Comparison of ENCODE assay signal across 12 cellular contexts in genomic region chr5:167587768-167588167, GRCh38.
DNase-seq lines count a peak whose midpoint lies in the region; ATAC-seq, FAIRE-seq and TF ChIP-seq lines count a peak whose summit lies in the region.
"Had no signal": no experiment of that assay in that cellular context is flagged by ENCODE, and none has a peak within 500 bp of the region (broad histone marks: within the 10 kb centered on the region; RNA-seq: fewer than 3 reads in every experiment).

No MANE protein-coding gene starts in this region.

- peak; percentile 82 for TF ChIP-seq CTCF in epithelial cell of esophagus (IDR thresholded peaks at IDR 0.05; ENCODE audit: insufficient read depth, low read depth, low read length, missing control alignments)
- TF ChIP-seq CTCF in suprapubic skin (IDR thresholded peaks at IDR 0.05): peak in 1 of 2 donors; percentile 31

- ATAC-seq in HG03175 (IDR thresholded peaks at IDR 0.05; ENCODE audit: unreplicated experiment) (no peak), GM18498 (IDR thresholded peaks at IDR 0.05; ENCODE audit: unreplicated experiment) (no peak)

- no peak overlapping the region for H3K4me3 ChIP-seq in epithelial cell of esophagus (ENCODE audit: low read length)
- no peak overlapping the region for H3K4me3 ChIP-seq in small intestine (ENCODE audit: low read depth in 1 of 2, low read length in 2 of 2)
- H3K4me3 ChIP-seq in suprapubic skin: no peak overlapping the region

- TF ChIP-seq EP300 in suprapubic skin (IDR thresholded peaks at IDR 0.05): no peak

- H3K9me3 ChIP-seq in small intestine (ENCODE audit: control insufficient read depth, low read depth) (no peaks in the 10 kb centered on the region), suprapubic skin (no peaks in the 10 kb centered on the region)

- H3K27me3 ChIP-seq in small intestine (ENCODE audit: control insufficient read depth in 2 of 2, insufficient read depth in 2 of 2, low read length in 2 of 2): no peaks in the 10 kb centered on the region
- no peaks in the 10 kb centered on the region for H3K27me3 ChIP-seq in suprapubic skin

- WGBS in small intestine, 3 donors: 15 to 28% (median 19%) methylated on average over 2 of the region's 2 CpGs
- whole genome bisulfite sequencing in suprapubic skin: 52% methylated on average over 2 of the region's 2 CpGs

- H3K4me1 ChIP-seq in small intestine (ENCODE audit: control insufficient read depth in 2 of 2, insufficient read depth in 1 of 2, low read depth in 1 of 2, low read length in 1 of 2) (no peaks in the 10 kb centered on the region), suprapubic skin (no peaks in the 10 kb centered on the region)
- H3K4me1 ChIP-seq: parathyroid adenoma had no signal

- DNase-seq in NCI-H748 (lab: John Stamatoyannopoulos, UW; ENCODE audit: unreplicated experiment) (peak; percentile 8), NCI-H748 treated with DMSO at 0.1 percent for 48 hours (lab: John Stamatoyannopoulos, UW) (no peak), NCI-H526 treated with DMSO at 0.1 percent for 48 hours (lab: John Stamatoyannopoulos, UW) (peak; percentile 50), epithelial cell of esophagus (ENCODE audit: low read depth) (peak; percentile 58), small intestine (peak; percentile 11), suprapubic skin (ENCODE audit: low spot score in 2 of 2) (no peak)
- DNase-seq: CD8-positive, alpha-beta memory T cell; cortex of kidney; T1000 had no signal

- H3K27ac ChIP-seq in small intestine (ENCODE audit: low read depth in 1 of 2, low read length in 1 of 2): no peak overlapping the region
- H3K27ac ChIP-seq in suprapubic skin: no peak overlapping the region
- H3K27ac ChIP-seq: parathyroid adenoma had no signal

- no peak for TF ChIP-seq POLR2A in suprapubic skin (IDR thresholded peaks at IDR 0.05)

- FAIRE-seq in small intestine (lab: Jason Lieb, UNC): no peak

- no peaks in the 10 kb centered on the region for H3K36me3 ChIP-seq in small intestine (ENCODE audit: control insufficient read depth in 2 of 2, insufficient read depth in 2 of 2, low read length in 2 of 2)
- H3K36me3 ChIP-seq in suprapubic skin: no peaks in the 10 kb centered on the region

Comparison
In these comparisons a context has a peak if more than half of its experiments do, and no peak if none do; other contexts are left out.
1. DNase-seq: peak in NCI-H748 (single experiment), NCI-H526 treated with DMSO at 0.1 percent for 48 hours (single experiment), epithelial cell of esophagus (single experiment) and small intestine (single experiment); none in NCI-H748 treated with DMSO at 0.1 percent for 48 hours (single experiment) and suprapubic skin (0 of 2).